In the genomic region with DNA sequence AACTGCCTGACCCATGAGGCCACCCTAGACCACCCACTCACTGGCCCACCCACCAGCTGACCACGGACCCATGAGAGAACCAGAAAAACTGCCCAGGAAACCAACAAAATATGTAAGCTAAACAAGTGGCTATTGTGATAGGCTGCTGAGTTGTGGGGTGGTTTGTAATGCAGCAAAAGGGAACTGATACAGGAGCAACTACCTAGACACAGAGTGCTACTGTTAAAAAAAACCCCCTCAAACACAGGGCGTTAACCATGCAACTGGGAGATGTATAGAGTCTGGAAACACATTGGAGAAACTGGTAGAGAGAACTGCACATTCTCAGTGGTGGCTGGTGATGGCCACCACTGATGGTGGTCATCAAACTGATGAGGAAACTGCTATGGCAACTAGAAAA, we compare ENCODE assay signal across 15 cellular contexts.
DNase-seq lines count a peak whose midpoint lies in the region; ATAC-seq and TF ChIP-seq lines count a peak whose summit lies in the region.
"Had no signal": no experiment of that assay in that cellular context is flagged by ENCODE, and none has a peak within 500 bp of the region (broad histone marks: within the 10 kb centered on the region; RNA-seq: fewer than 3 reads in every experiment).

No MANE protein-coding gene starts in this region.

- H3K36me3 Mint-ChIP-seq in activated naive CD4-positive, alpha-beta T cell treated with anti-CD3 and anti-CD28 coated beads, Interleukin-2, amount 10 ng/mL, durations not matched to agents 7 days and 5 days: no peaks in the 10 kb centered on the region
- H3K36me3 Mint-ChIP-seq: activated naive CD8-positive, alpha-beta T cell treated with anti-CD3 and anti-CD28 coated beads for 36 hours had no signal

- no peaks in the 10 kb centered on the region for H3K27me3 Mint-ChIP-seq in activated naive CD4-positive, alpha-beta T cell treated with anti-CD3 and anti-CD28 coated beads, Interleukin-2, amount 10 ng/mL, durations not matched to agents 7 days and 5 days
- H3K27me3 Mint-ChIP-seq: activated naive CD8-positive, alpha-beta T cell treated with anti-CD3 and anti-CD28 coated beads for 36 hours had no signal

- in situ Hi-C loops in HAP-1 (cut with MboI; ENCODE audit: low sequenced_read_pairs): no loop called here

- no peaks in the 10 kb centered on the region for H3K9me3 Mint-ChIP-seq in activated naive CD4-positive, alpha-beta T cell treated with anti-CD3 and anti-CD28 coated beads, Interleukin-2, amount 10 ng/mL, durations not matched to agents 7 days and 5 days
- H3K9me3 Mint-ChIP-seq: activated naive CD8-positive, alpha-beta T cell treated with anti-CD3 and anti-CD28 coated beads for 36 hours had no signal

- peak; percentile 83 for ATAC-seq in GM19025 (IDR thresholded peaks at IDR 0.05; ENCODE audit: low read depth, unreplicated experiment)
- ATAC-seq in GM21786 (IDR thresholded peaks at IDR 0.05; ENCODE audit: unreplicated experiment): peak; percentile 94
- peak; percentile 91 for ATAC-seq in HG03103 (IDR thresholded peaks at IDR 0.05; ENCODE audit: low read depth, unreplicated experiment)

- no peaks in the 10 kb centered on the region for H3K4me1 Mint-ChIP-seq in activated naive CD4-positive, alpha-beta T cell treated with anti-CD3 and anti-CD28 coated beads, Interleukin-2, amount 10 ng/mL, durations not matched to agents 7 days and 5 days
- H3K4me1 Mint-ChIP-seq: activated naive CD8-positive, alpha-beta T cell treated with anti-CD3 and anti-CD28 coated beads for 36 hours had no signal

- DNase-seq in GM06990 (ENCODE audit: extremely low read depth, insufficient read length): peak; percentile 8
- no peak for DNase-seq in DMS114 treated with DMSO at 0.1 percent for 48 hours (lab: John Stamatoyannopoulos, UW; ENCODE audit: unreplicated experiment)
- DNase-seq in AG08396 (ENCODE audit: low spot score): no peak
- no peak for DNase-seq in activated naive CD4-positive, alpha-beta T cell treated with anti-CD3 and anti-CD28 coated beads, Interleukin-2, amount 10 ng/mL, durations not matched to agents 7 days and 5 days
- DNase-seq in HAP-1 (ENCODE audit: low spot score in 2 of 2): no peak
- DNase-seq: activated naive CD8-positive, alpha-beta T cell treated with anti-CD3 and anti-CD28 coated beads for 36 hours; Calu3; cerebellar nuclear complex; mammary epithelial cell; NCI-H2107; NK-92 treated with Interleukin-12 subunit alpha and Interleukin-12 subunit beta, amount 100 ng/mL, for 24 hours; upper lobe of left lung had no signal

- H3K4me3 Mint-ChIP-seq in activated naive CD4-positive, alpha-beta T cell treated with anti-CD3 and anti-CD28 coated beads, Interleukin-2, amount 10 ng/mL, durations not matched to agents 7 days and 5 days: no peak overlapping the region
- H3K4me3 Mint-ChIP-seq: activated naive CD8-positive, alpha-beta T cell treated with anti-CD3 and anti-CD28 coated beads for 36 hours had no signal

- H3K4me3 ChIP-seq in GM06990 (replicated peaks; ENCODE audit: low read depth, low read length) (no peak overlapping the region), HAP-1 (no peak overlapping the region)
- H3K4me3 ChIP-seq: upper lobe of left lung had no signal

- TF ChIP-seq CTCF in GM06990 (IDR thresholded peaks at IDR 0.05; ENCODE audit: insufficient read depth, low read length, poor library complexity, severe bottlenecking): no peak

- H3K27me3 ChIP-seq in GM06990 (replicated peaks; ENCODE audit: control insufficient read depth, insufficient read depth, low read length): no peaks in the 10 kb centered on the region; the same call in 1 of the 2 replicates
- H3K27me3 ChIP-seq in HAP-1 (ENCODE audit: low read depth): no peaks in the 10 kb centered on the region
- H3K27me3 ChIP-seq: upper lobe of left lung had no signal

- CTCF ChIA-PET in activated naive CD4-positive, alpha-beta T cell treated with anti-CD3 and anti-CD28 coated beads, Interleukin-2, amount 10 ng/mL, durations not matched to agents 7 days and 5 days (lab: Charles Lee): interaction anchor here (0.9 kb wide), 1 partner anchor 79 kb away, joined by 3 read pairs; no protein-coding TSS in a partner anchor

- H3K27ac Mint-ChIP-seq in activated naive CD4-positive, alpha-beta T cell treated with anti-CD3 and anti-CD28 coated beads, Interleukin-2, amount 10 ng/mL, durations not matched to agents 7 days and 5 days: no peak overlapping the region
- H3K27ac Mint-ChIP-seq: activated naive CD8-positive, alpha-beta T cell treated with anti-CD3 and anti-CD28 coated beads for 36 hours had no signal

- H3K4me1 ChIP-seq in HAP-1: no peaks in the 10 kb centered on the region
- H3K4me1 ChIP-seq: upper lobe of left lung had no signal

- H3K9me3 ChIP-seq in HAP-1: no peaks in the 10 kb centered on the region
- H3K9me3 ChIP-seq: upper lobe of left lung had no signal

- no peaks in the 10 kb centered on the region for H3K36me3 ChIP-seq in GM06990 (ENCODE audit: control insufficient read depth, insufficient read depth, low read length)
- no peaks in the 10 kb centered on the region for H3K36me3 ChIP-seq in HAP-1 (replicated peaks)
- H3K36me3 ChIP-seq: upper lobe of left lung had no signal
